2 cellular contexts compared by ENCODE assay signal in genomic region chr7:1059200-1060091, GRCh38.
TF ChIP-seq lines count a peak whose summit lies in the region.

No MANE protein-coding gene starts in this region.

TF ChIP-seq in HEK293, 187 proteins besides CTCF, POLR2A, EP300 and RAD21:
- TF ChIP-seq, protein P1, sequence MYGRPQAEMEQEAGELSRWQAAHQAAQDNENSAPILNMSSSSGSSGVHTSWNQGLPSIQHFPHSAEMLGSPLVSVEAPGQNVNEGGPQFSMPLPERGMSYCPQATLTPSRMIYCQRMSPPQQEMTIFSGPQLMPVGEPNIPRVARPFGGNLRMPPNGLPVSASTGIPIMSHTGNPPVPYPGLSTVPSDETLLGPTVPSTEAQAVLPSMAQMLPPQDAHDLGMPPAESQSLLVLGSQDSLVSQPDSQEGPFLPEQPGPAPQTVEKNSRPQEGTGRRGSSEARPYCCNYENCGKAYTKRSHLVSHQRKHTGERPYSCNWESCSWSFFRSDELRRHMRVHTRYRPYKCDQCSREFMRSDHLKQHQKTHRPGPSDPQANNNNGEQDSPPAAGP (tag by site-specific recombination; IDR thresholded peaks at IDR 0.05): peak; percentile 74; the same call in 1 of the 2 replicates
- TF ChIP-seq KLF10 (tag by site-specific recombination; IDR thresholded peaks at IDR 0.05): peak; percentile 29; the same call in 1 of the 2 replicates
- 0 out of 2 replicates have a peak, but pooled peaks have one; percentile 24 for TF ChIP-seq KLF9 (tag by site-specific recombination; IDR thresholded peaks at IDR 0.05; ENCODE audit: low read depth)
- peak; percentile 65 for TF ChIP-seq SP2 (tag by site-specific recombination; IDR thresholded peaks at IDR 0.05)
- no peak for TF ChIP-seq ZIC2 (tag by site-specific recombination; IDR thresholded peaks at IDR 0.05)
- peak; percentile 97 for TF ChIP-seq KLF8 (tag by site-specific recombination; IDR thresholded peaks at IDR 0.05)
- TF ChIP-seq KLF1 (tag by site-specific recombination; IDR thresholded peaks at IDR 0.05): peak; percentile 64
- TF ChIP-seq SCRT1 (tag by site-specific recombination; IDR thresholded peaks at IDR 0.05; ENCODE audit: borderline replicate concordance): no peak

TF ChIP-seq in HepG2, 621 proteins besides CTCF, POLR2A, EP300 and RAD21 (continued from another document):
- TF ChIP-seq, protein P2, sequence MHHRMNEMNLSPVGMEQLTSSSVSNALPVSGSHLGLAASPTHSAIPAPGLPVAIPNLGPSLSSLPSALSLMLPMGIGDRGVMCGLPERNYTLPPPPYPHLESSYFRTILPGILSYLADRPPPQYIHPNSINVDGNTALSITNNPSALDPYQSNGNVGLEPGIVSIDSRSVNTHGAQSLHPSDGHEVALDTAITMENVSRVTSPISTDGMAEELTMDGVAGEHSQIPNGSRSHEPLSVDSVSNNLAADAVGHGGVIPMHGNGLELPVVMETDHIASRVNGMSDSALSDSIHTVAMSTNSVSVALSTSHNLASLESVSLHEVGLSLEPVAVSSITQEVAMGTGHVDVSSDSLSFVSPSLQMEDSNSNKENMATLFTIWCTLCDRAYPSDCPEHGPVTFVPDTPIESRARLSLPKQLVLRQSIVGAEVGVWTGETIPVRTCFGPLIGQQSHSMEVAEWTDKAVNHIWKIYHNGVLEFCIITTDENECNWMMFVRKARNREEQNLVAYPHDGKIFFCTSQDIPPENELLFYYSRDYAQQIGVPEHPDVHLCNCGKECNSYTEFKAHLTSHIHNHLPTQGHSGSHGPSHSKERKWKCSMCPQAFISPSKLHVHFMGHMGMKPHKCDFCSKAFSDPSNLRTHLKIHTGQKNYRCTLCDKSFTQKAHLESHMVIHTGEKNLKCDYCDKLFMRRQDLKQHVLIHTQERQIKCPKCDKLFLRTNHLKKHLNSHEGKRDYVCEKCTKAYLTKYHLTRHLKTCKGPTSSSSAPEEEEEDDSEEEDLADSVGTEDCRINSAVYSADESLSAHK (CRISPR knock-in tag; IDR thresholded peaks at IDR 0.05; ENCODE audit: borderline replicate concordance): no peak
- no peak for TF ChIP-seq SKI (IDR thresholded peaks at IDR 0.05; ENCODE audit: partially characterized antibody)
- no peak for TF ChIP-seq MEF2D (CRISPR knock-in tag; IDR thresholded peaks at IDR 0.05)
- TF ChIP-seq CBX2 (IDR thresholded peaks at IDR 0.05; ENCODE audit: low read depth, low read length): no peak
- TF ChIP-seq CBX2 (CRISPR knock-in tag; IDR thresholded peaks at IDR 0.05; ENCODE audit: low read depth): no peak
- no peak for TF ChIP-seq YEATS2 (CRISPR knock-in tag; IDR thresholded peaks at IDR 0.05; ENCODE audit: borderline replicate concordance)
- TF ChIP-seq, protein P3, sequence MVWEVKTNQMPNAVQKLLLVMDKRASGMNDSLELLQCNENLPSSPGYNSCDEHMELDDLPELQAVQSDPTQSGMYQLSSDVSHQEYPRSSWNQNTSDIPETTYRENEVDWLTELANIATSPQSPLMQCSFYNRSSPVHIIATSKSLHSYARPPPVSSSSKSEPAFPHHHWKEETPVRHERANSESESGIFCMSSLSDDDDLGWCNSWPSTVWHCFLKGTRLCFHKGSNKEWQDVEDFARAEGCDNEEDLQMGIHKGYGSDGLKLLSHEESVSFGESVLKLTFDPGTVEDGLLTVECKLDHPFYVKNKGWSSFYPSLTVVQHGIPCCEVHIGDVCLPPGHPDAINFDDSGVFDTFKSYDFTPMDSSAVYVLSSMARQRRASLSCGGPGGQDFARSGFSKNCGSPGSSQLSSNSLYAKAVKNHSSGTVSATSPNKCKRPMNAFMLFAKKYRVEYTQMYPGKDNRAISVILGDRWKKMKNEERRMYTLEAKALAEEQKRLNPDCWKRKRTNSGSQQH (CRISPR knock-in tag; IDR thresholded peaks at IDR 0.05; ENCODE audit: low read depth): no peak
- TF ChIP-seq GLI4 (CRISPR knock-in tag; IDR thresholded peaks at IDR 0.05; ENCODE audit: borderline replicate concordance): no peak
- TF ChIP-seq ZNF761 (CRISPR knock-in tag; conservative IDR thresholded peaks at IDR 0.05): no peak
- TF ChIP-seq, protein P4, sequence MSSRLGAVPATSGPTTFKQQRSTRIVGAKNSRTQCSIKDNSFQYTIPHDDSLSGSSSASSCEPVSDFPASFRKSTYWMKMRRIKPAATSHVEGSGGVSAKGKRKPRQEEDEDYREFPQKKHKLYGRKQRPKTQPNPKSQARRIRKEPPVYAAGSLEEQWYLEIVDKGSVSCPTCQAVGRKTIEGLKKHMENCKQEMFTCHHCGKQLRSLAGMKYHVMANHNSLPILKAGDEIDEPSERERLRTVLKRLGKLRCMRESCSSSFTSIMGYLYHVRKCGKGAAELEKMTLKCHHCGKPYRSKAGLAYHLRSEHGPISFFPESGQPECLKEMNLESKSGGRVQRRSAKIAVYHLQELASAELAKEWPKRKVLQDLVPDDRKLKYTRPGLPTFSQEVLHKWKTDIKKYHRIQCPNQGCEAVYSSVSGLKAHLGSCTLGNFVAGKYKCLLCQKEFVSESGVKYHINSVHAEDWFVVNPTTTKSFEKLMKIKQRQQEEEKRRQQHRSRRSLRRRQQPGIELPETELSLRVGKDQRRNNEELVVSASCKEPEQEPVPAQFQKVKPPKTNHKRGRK (CRISPR knock-in tag; IDR thresholded peaks at IDR 0.05): no peak
- no peak for TF ChIP-seq SP5 (CRISPR knock-in tag; IDR thresholded peaks at IDR 0.05; ENCODE audit: borderline replicate concordance, low read depth)
- TF ChIP-seq, protein P5, sequence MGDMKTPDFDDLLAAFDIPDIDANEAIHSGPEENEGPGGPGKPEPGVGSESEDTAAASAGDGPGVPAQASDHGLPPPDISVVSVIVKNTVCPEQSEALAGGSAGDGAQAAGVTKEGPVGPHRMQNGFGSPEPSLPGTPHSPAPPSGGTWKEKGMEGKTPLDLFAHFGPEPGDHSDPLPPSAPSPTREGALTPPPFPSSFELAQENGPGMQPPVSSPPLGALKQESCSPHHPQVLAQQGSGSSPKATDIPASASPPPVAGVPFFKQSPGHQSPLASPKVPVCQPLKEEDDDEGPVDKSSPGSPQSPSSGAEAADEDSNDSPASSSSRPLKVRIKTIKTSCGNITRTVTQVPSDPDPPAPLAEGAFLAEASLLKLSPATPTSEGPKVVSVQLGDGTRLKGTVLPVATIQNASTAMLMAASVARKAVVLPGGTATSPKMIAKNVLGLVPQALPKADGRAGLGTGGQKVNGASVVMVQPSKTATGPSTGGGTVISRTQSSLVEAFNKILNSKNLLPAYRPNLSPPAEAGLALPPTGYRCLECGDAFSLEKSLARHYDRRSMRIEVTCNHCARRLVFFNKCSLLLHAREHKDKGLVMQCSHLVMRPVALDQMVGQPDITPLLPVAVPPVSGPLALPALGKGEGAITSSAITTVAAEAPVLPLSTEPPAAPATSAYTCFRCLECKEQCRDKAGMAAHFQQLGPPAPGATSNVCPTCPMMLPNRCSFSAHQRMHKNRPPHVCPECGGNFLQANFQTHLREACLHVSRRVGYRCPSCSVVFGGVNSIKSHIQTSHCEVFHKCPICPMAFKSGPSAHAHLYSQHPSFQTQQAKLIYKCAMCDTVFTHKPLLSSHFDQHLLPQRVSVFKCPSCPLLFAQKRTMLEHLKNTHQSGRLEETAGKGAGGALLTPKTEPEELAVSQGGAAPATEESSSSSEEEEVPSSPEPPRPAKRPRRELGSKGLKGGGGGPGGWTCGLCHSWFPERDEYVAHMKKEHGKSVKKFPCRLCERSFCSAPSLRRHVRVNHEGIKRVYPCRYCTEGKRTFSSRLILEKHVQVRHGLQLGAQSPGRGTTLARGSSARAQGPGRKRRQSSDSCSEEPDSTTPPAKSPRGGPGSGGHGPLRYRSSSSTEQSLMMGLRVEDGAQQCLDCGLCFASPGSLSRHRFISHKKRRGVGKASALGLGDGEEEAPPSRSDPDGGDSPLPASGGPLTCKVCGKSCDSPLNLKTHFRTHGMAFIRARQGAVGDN (CRISPR knock-in tag; IDR thresholded peaks at IDR 0.05): no peak
